Comparison of ENCODE assay signal across 22 cellular contexts in the genomic region with DNA sequence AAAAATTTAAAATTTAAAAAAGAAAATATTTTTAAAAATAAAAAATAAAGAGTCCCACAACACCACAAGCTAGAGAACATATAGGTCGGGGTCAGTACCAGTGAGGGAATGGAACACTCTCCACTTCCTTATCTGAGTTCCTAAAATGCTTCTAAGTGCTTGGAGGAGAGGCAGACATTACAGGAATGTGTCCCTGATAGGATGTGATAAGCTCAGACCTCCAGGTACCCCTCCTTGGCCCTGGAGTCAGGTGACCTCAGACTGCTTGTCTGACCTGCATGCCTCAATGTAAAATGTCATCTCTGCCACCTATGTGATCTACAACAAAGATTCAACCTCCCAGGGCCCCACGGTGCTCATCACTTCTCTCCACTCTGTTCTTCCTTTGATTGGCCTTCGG. TPM values are rescaled to one million over a fixed set of nuclear protein-coding genes. Genes with fewer than 3 reads are reported as not detected.
DNase-seq lines count a peak whose midpoint lies in the region; ATAC-seq and TF ChIP-seq lines count a peak whose summit lies in the region.
"Had no signal": no experiment of that assay in that cellular context is flagged by ENCODE, and none has a peak within 500 bp of the region (broad histone marks: within the 10 kb centered on the region; RNA-seq: fewer than 3 reads in every experiment).

No MANE protein-coding gene starts in this region.

- no peak for DNase-seq in activated naive CD4-positive, alpha-beta T cell treated with anti-CD3 and anti-CD28 coated beads for 36 hours
- DNase-seq in activated B cell treated with CpG ODN at 0.5 μM for 24 hours (no peak), trophoblast cell (peak; percentile 87 to 88), glomerular visceral epithelial cell (ENCODE audit: extremely low spot score) (no peak), SW 1271 (lab: John Stamatoyannopoulos, UW) (no peak)
- DNase-seq: 8988T; activated CD4-positive, alpha-beta T cell treated with anti-CD3 and anti-CD28 coated beads for 48 hours; activated CD8-positive, alpha-beta memory T cell treated with anti-CD3 and anti-CD28 coated beads, Interleukin-2, amount 10 ng/mL, durations not matched to agents 7 days and 5 days; adrenal gland; Caco-2; heart left ventricle; kidney glomerular epithelial cell; NCI-H1417 treated with DMSO at 0.1 percent for 48 hours; NCI-H2107; NCI-H524; psoas muscle; upper lobe of right lung had no signal

- no CpG with 5 or more reads among the region's 3 CpGs for WGBS in trophoblast cell (ENCODE audit: extremely low coverage, insufficient coverage, insufficient read length)

- intact Hi-C loops in activated naive CD4-positive, alpha-beta T cell treated with anti-CD3 and anti-CD28 coated beads for 36 hours (cut with micrococcal nuclease): no loop called here
- intact Hi-C loops in activated B cell treated with CpG ODN at 0.5 μM for 24 hours (cut with micrococcal nuclease): loop anchor here (5.0 kb wide), 1 partner anchor 61 kb away; a partner anchor contains a TSS

- peaks cover 3 to 8% of the 10 kb centered on the region in 2 experiments for H3K36me3 ChIP-seq in trophoblast cell (ENCODE audit: control insufficient read depth in 1 of 2, insufficient read depth in 2 of 2, low read length in 2 of 2)
- H3K36me3 ChIP-seq: adrenal gland, upper lobe of right lung had no signal

- ATAC-seq in activated B cell treated with CpG ODN at 0.5 μM for 24 hours (ENCODE audit: low read depth) (no peak), HG03442 (IDR thresholded peaks at IDR 0.05; ENCODE audit: unreplicated experiment) (no peak)
- ATAC-seq: activated CD8-positive, alpha-beta memory T cell treated with anti-CD3 and anti-CD28 coated beads, Interleukin-2, amount 10 ng/mL, durations not matched to agents 7 days and 5 days; heart left ventricle; psoas muscle; upper lobe of right lung had no signal

- H3K4me3 ChIP-seq in iPS-18c (ENCODE audit: insufficient read depth, low read depth, low read length) (peak overlapping the region; percentile 49; the same call in 1 of the 2 replicates), trophoblast cell (ENCODE audit: low read depth, low read length) (no peak overlapping the region)
- H3K4me3 ChIP-seq: adrenal gland, heart left ventricle, psoas muscle, skin epidermis, upper lobe of right lung had no signal

- no peak for TF ChIP-seq CTCF in activated B cell treated with CpG ODN at 0.5 μM for 24 hours (IDR thresholded peaks at IDR 0.05)

- CTCF ChIA-PET in activated naive CD4-positive, alpha-beta T cell treated with anti-CD3 and anti-CD28 coated beads for 36 hours (lab: Charles Lee): no interaction called here
- CTCF ChIA-PET in activated B cell treated with CpG ODN at 0.5 μM for 24 hours (lab: Charles Lee): no interaction called here

- H3K4me1 Mint-ChIP-seq in activated naive CD4-positive, alpha-beta T cell treated with anti-CD3 and anti-CD28 coated beads, Interleukin-2, amount 50 U/mL, for 24 hours: peaks cover 29% of the 10 kb centered on the region
- peaks cover 21% of the 10 kb centered on the region for H3K4me1 Mint-ChIP-seq in activated naive CD4-positive, alpha-beta T cell treated with anti-CD3 and anti-CD28 coated beads for 36 hours (ENCODE audit: low read depth)
- H3K4me1 Mint-ChIP-seq in activated B cell treated with CpG ODN at 0.5 μM for 24 hours: peaks cover 40% of the 10 kb centered on the region

- H4K12ac ChIP-seq in trophoblast cell (ENCODE audit: low read depth, low read length): no peak overlapping the region

- H3K23ac ChIP-seq in trophoblast cell (ENCODE audit: low read length): no peak overlapping the region

- H3K36me3 Mint-ChIP-seq in activated naive CD4-positive, alpha-beta T cell treated with anti-CD3 and anti-CD28 coated beads, Interleukin-2, amount 50 U/mL, for 24 hours: peaks cover 45% of the 10 kb centered on the region
- H3K36me3 Mint-ChIP-seq in activated naive CD4-positive, alpha-beta T cell treated with anti-CD3 and anti-CD28 coated beads for 36 hours (ENCODE audit: low read depth): peaks cover 67% of the 10 kb centered on the region
- peaks cover 51% of the 10 kb centered on the region for H3K36me3 Mint-ChIP-seq in activated B cell treated with CpG ODN at 0.5 μM for 24 hours (ENCODE audit: low read depth)

- no peak overlapping the region for H2BK12ac ChIP-seq in trophoblast cell (ENCODE audit: low read length)

- H3K79me2 ChIP-seq in trophoblast cell (ENCODE audit: control insufficient read depth, insufficient read depth, low read length, poor library complexity): peaks cover 12% of the 10 kb centered on the region

- H3K27ac ChIP-seq in trophoblast cell (ENCODE audit: low read depth, low read length): peak overlapping the region; percentile 28
- H3K27ac ChIP-seq: adrenal gland, psoas muscle, skin epidermis, upper lobe of right lung had no signal

- no peak overlapping the region for H3K27ac Mint-ChIP-seq in activated naive CD4-positive, alpha-beta T cell treated with anti-CD3 and anti-CD28 coated beads, Interleukin-2, amount 50 U/mL, for 24 hours
- H3K27ac Mint-ChIP-seq in activated naive CD4-positive, alpha-beta T cell treated with anti-CD3 and anti-CD28 coated beads for 36 hours: no peak overlapping the region
- no peak overlapping the region for H3K27ac Mint-ChIP-seq in activated B cell treated with CpG ODN at 0.5 μM for 24 hours
- H3K27ac Mint-ChIP-seq: activated CD8-positive, alpha-beta memory T cell treated with anti-CD3 and anti-CD28 coated beads, Interleukin-2, amount 10 ng/mL, durations not matched to agents 7 days and 5 days; activated T-helper 2 cell treated with anti-CD3 and anti-CD28 coated beads, Interferon-gamma antibody, Interleukin-2, Interleukin-4, amounts not matched to agents 10 μg/mL and 5 μg/mL and 100 μg/mL, durations not matched to agents 14 hours and 24 hours and 36 hours had no signal

- H4K8ac ChIP-seq in trophoblast cell (ENCODE audit: low read depth, low read length): no peak overlapping the region

- no peak overlapping the region for H2AFZ ChIP-seq in trophoblast cell (ENCODE audit: insufficient read depth, low read length, poor library complexity)

- H3K4me3 Mint-ChIP-seq in activated naive CD4-positive, alpha-beta T cell treated with anti-CD3 and anti-CD28 coated beads, Interleukin-2, amount 50 U/mL, for 24 hours: peak overlapping the region; percentile 38
- no peak overlapping the region for H3K4me3 Mint-ChIP-seq in activated naive CD4-positive, alpha-beta T cell treated with anti-CD3 and anti-CD28 coated beads for 36 hours
- peak overlapping the region; percentile 1 for H3K4me3 Mint-ChIP-seq in activated B cell treated with CpG ODN at 0.5 μM for 24 hours
- H3K4me3 Mint-ChIP-seq: activated CD8-positive, alpha-beta memory T cell treated with anti-CD3 and anti-CD28 coated beads, Interleukin-2, amount 10 ng/mL, durations not matched to agents 7 days and 5 days had no signal

- H3K9ac ChIP-seq in trophoblast cell (ENCODE audit: low read length): no peak overlapping the region

- no peak overlapping the region for H3K14ac ChIP-seq in trophoblast cell (ENCODE audit: low read length)

- peaks cover 10% of the 10 kb centered on the region for H3K9me3 Mint-ChIP-seq in activated naive CD4-positive, alpha-beta T cell treated with anti-CD3 and anti-CD28 coated beads, Interleukin-2, amount 50 U/mL, for 24 hours
- H3K9me3 Mint-ChIP-seq in activated naive CD4-positive, alpha-beta T cell treated with anti-CD3 and anti-CD28 coated beads for 36 hours: peaks cover 41% of the 10 kb centered on the region
- H3K9me3 Mint-ChIP-seq in activated B cell treated with CpG ODN at 0.5 μM for 24 hours: no peaks in the 10 kb centered on the region

- no peak overlapping the region for H2BK120ac ChIP-seq in trophoblast cell (ENCODE audit: insufficient read depth, low read length, poor library complexity)

- H3K18ac ChIP-seq in trophoblast cell (ENCODE audit: low read length): no peak overlapping the region

- peaks cover 20% of the 10 kb centered on the region for H3K79me1 ChIP-seq in trophoblast cell (ENCODE audit: low read length)

- H3K27me3 ChIP-seq in trophoblast cell (ENCODE audit: insufficient read depth, low read length): no peaks in the 10 kb centered on the region
- H3K27me3 ChIP-seq: adrenal gland, heart left ventricle, upper lobe of right lung had no signal

- H3K27me3 Mint-ChIP-seq in activated naive CD4-positive, alpha-beta T cell treated with anti-CD3 and anti-CD28 coated beads, Interleukin-2, amount 50 U/mL, for 24 hours: no peaks in the 10 kb centered on the region
- no peaks in the 10 kb centered on the region for H3K27me3 Mint-ChIP-seq in activated naive CD4-positive, alpha-beta T cell treated with anti-CD3 and anti-CD28 coated beads for 36 hours (ENCODE audit: low read depth)
- no peaks in the 10 kb centered on the region for H3K27me3 Mint-ChIP-seq in activated B cell treated with CpG ODN at 0.5 μM for 24 hours
- H3K27me3 Mint-ChIP-seq: activated CD8-positive, alpha-beta memory T cell treated with anti-CD3 and anti-CD28 coated beads, Interleukin-2, amount 10 ng/mL, durations not matched to agents 7 days and 5 days had no signal

- POLR2A ChIA-PET in activated B cell treated with CpG ODN at 0.5 μM for 24 hours (lab: Charles Lee): interaction anchor here (0.5 kb wide), 1 partner anchor 12 kb away, joined by 3 read pairs; no protein-coding TSS in a partner anchor

- H3K4ac ChIP-seq in trophoblast cell (ENCODE audit: low read depth, low read length): no peak overlapping the region

- H4K91ac ChIP-seq in trophoblast cell (ENCODE audit: low read depth, low read length): no peak overlapping the region

- no peak overlapping the region for H2BK5ac ChIP-seq in trophoblast cell (ENCODE audit: low read depth, low read length, poor library complexity)

- H3K4me1 ChIP-seq in trophoblast cell (ENCODE audit: control insufficient read depth in 1 of 2, insufficient read depth in 2 of 2, low read length in 2 of 2): peaks cover 4 to 21% of the 10 kb centered on the region in 2 experiments
- H3K4me1 ChIP-seq: psoas muscle had no signal

- no peaks in the 10 kb centered on the region for H3K9me3 ChIP-seq in iPS-18c (ENCODE audit: control insufficient read depth, insufficient read depth, low read length)
- peaks cover 4% of the 10 kb centered on the region for H3K9me3 ChIP-seq in trophoblast cell (ENCODE audit: insufficient read depth, low read depth, low read length)
- H3K9me3 ChIP-seq: adrenal gland, psoas muscle had no signal

- H2AK5ac ChIP-seq in trophoblast cell (ENCODE audit: low read length): no peak overlapping the region

- H3K4me2 ChIP-seq in trophoblast cell (ENCODE audit: low read length): no peak overlapping the region

RNA-seq across cellular contexts. Expression of a gene that starts 2.8 kb away (rescaled TPM):
- total RNA-seq in activated naive CD4-positive, alpha-beta T cell treated with anti-CD3 and anti-CD28 coated beads for 36 hours: 10 to 100 TPM; 12.7 to 13.3 TPM
- total RNA-seq in activated B cell treated with CpG ODN at 0.5 μM for 24 hours: 64.7 and 84.0 TPM in 2 replicates
- polyA plus RNA-seq in trophoblast cell (2013): 18.9 and 19.3 TPM in 2 replicates

RNA-seq across cellular contexts. Expression of a gene that starts 30.3 kb away (rescaled TPM):
- 1 to 10 TPM; 7.8 to 8.3 TPM for total RNA-seq in activated naive CD4-positive, alpha-beta T cell treated with anti-CD3 and anti-CD28 coated beads for 36 hours
- 27.2 and 29.0 TPM in 2 replicates for total RNA-seq in activated B cell treated with CpG ODN at 0.5 μM for 24 hours
- polyA plus RNA-seq in trophoblast cell (2013): 8.1 TPM in 2 replicates

RNA-seq across cellular contexts. Expression of a gene that starts 36.4 kb away (rescaled TPM):
- total RNA-seq in activated naive CD4-positive, alpha-beta T cell treated with anti-CD3 and anti-CD28 coated beads for 36 hours: 10 to 100 TPM; 17.5 to 20.2 TPM
- 44.0 and 61.1 TPM in 2 replicates for total RNA-seq in activated B cell treated with CpG ODN at 0.5 μM for 24 hours
- polyA plus RNA-seq in trophoblast cell (2013): 18.5 and 19.9 TPM in 2 replicates

RNA-seq across cellular contexts. Expression of a gene that starts 49.2 kb away (rescaled TPM):
- 1 to 10 TPM; 2.9 to 3.6 TPM for total RNA-seq in activated naive CD4-positive, alpha-beta T cell treated with anti-CD3 and anti-CD28 coated beads for 36 hours
- total RNA-seq in activated B cell treated with CpG ODN at 0.5 μM for 24 hours: 21.3 and 26.5 TPM in 2 replicates
- 5.0 and 5.3 TPM in 2 replicates for polyA plus RNA-seq in trophoblast cell (2013)

RNA-seq across cellular contexts. Expression of a gene that starts 55.9 kb away (rescaled TPM):
- 1 to 10 TPM; 8.7 to 9.2 TPM for total RNA-seq in activated naive CD4-positive, alpha-beta T cell treated with anti-CD3 and anti-CD28 coated beads for 36 hours
- total RNA-seq in activated B cell treated with CpG ODN at 0.5 μM for 24 hours: 29.3 and 35.0 TPM in 2 replicates
- polyA plus RNA-seq in trophoblast cell (2013): 7.5 and 8.0 TPM in 2 replicates

Comparison
In these comparisons a context has a peak if more than half of its experiments do, and no peak if none do; other contexts are left out.
1. DNase-seq: peak in trophoblast cell (2 of 2); none in activated naive CD4-positive, alpha-beta T cell treated with anti-CD3 and anti-CD28 coated beads for 36 hours (single experiment), activated B cell treated with CpG ODN at 0.5 μM for 24 hours (single experiment), glomerular visceral epithelial cell (single experiment) and SW 1271 (0 of 2).